Comparison of ENCODE assay signal across 21 cellular contexts in the genomic region with DNA sequence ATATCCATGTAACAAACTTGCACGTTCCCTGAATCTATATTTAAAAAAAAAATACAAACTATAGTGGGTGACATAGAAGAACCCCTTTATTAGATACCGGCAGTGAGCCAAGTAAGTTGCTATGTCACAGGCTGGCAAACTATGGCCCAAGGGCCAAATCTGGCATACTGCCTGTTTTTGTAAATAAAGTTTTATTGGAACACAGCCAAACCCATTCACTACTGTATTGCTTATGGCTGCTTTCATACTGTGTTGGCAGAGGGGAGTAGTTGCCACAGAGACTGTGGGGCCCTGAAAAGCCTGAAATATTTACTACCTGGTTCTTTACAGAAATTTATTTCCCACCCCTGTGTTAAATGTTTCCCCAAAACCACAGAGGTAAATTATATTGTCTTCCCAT.
"Had no signal": no experiment of that assay in that cellular context is flagged by ENCODE, and none has a peak within 500 bp of the region (broad histone marks: within the 10 kb centered on the region; RNA-seq: fewer than 3 reads in every experiment).

No MANE protein-coding gene starts in this region.

- DNase-seq: dorsolateral prefrontal cortex; effector CD8-positive, alpha-beta T cell; foreskin melanocyte; head of caudate nucleus; kidney; left colon; left ventricle myocardium superior; mesenchymal stem cell; midbrain; nucleus accumbens; ovary; right cardiac atrium; small intestine; stimulated activated CD4-positive, alpha-beta T cell treated with anti-CD3 and anti-CD28 coated beads, Interleukin-12 subunit alpha, Interleukin-12 subunit beta, amount 100 ng/mL, for 4 hours; stimulated activated CD4-positive, alpha-beta T cell treated with anti-CD3 and anti-CD28 coated beads, Interleukin-2, amount 100 ng/mL, for 48 hours; stimulated activated naive CD4-positive, alpha-beta T cell treated with Interleukin-2 at 50 U/mL for 16 hours; trophoblast cell had no signal

- H3K4me1 Mint-ChIP-seq: neural progenitor cell had no signal

- H3K4me3 Mint-ChIP-seq: natural killer cell treated with Interleukin-12 subunit alpha and Interleukin-12 subunit beta and Interleukin-15 and Interleukin-18, amount 100 ng/mL, for 72 hours; neural progenitor cell had no signal

- ATAC-seq: left colon; left ventricle myocardium superior; natural killer cell treated with Interleukin-12 subunit alpha and Interleukin-12 subunit beta and Interleukin-15 and Interleukin-18, amount 100 ng/mL, for 72 hours; right cardiac atrium had no signal

- H3K9me3 Mint-ChIP-seq: neural progenitor cell had no signal

- H3K27ac ChIP-seq: dorsolateral prefrontal cortex, hepatocyte, neural progenitor cell, ovary had no signal

- H3K27ac Mint-ChIP-seq: natural killer cell treated with Interleukin-12 subunit alpha and Interleukin-12 subunit beta and Interleukin-15 and Interleukin-18, amount 100 ng/mL, for 72 hours; neural progenitor cell had no signal

- FAIRE-seq: kidney, small intestine had no signal

- H3K36me3 ChIP-seq: neural progenitor cell, ovary had no signal

- H3K4me2 ChIP-seq: hepatocyte, neural progenitor cell had no signal

- H3K4me3 ChIP-seq: dorsolateral prefrontal cortex, hepatocyte, lung, neural progenitor cell, ovary had no signal

- H3K9ac ChIP-seq: neural progenitor cell had no signal

- H3K4me1 ChIP-seq: neural progenitor cell had no signal

- H3K9me3 ChIP-seq: ovary had no signal

- H3K79me2 ChIP-seq: hepatocyte had no signal

- H2AFZ ChIP-seq: hepatocyte, neural progenitor cell had no signal

- H3K27me3 ChIP-seq: hepatocyte, neural progenitor cell, ovary had no signal

- H3K36me3 Mint-ChIP-seq: natural killer cell treated with Interleukin-12 subunit alpha and Interleukin-12 subunit beta and Interleukin-15 and Interleukin-18, amount 100 ng/mL, for 72 hours; neural progenitor cell had no signal
